8 cellular contexts compared by ENCODE assay signal in genomic region chr4:113761682-113762060, GRCh38. TPM values are rescaled to one million over a fixed set of nuclear protein-coding genes. Genes with fewer than 3 reads are reported as not detected.
DNase-seq lines count a peak whose midpoint lies in the region; ATAC-seq lines count a peak whose summit lies in the region.

CAMK2D (minus strand) TSS chr4:113761738; CDS start chr4:113761068, 670 bp downstream.

- no peak within 1 kb of the TSS for H3K23ac ChIP-seq in mesendoderm (ENCODE audit: low read length)

- H2BK120ac ChIP-seq in mesendoderm (ENCODE audit: low read depth, low read length) = no peak within 1 kb of the TSS

- H3K4ac ChIP-seq in mesendoderm (ENCODE audit: low read depth, low read length) = peak within 1 kb of the TSS; percentile 94

- no peak within 1 kb of the TSS for H2BK15ac ChIP-seq in mesendoderm (replicated peaks; ENCODE audit: low read depth)

- no peak within 1 kb of the TSS for H2AK5ac ChIP-seq in mesendoderm (ENCODE audit: low read length)

- peak within 1 kb of the TSS; percentile 89 for H3K4me3 Mint-ChIP-seq in activated CD8-positive, alpha-beta memory T cell treated with anti-CD3 and anti-CD28 coated beads, Interleukin-2, amount 10 ng/mL, durations not matched to agents 7 days and 5 days

- H3K4me3 ChIP-seq in endocrine pancreas (ENCODE audit: control insufficient read depth, insufficient read depth, low read length) = peak within 1 kb of the TSS; percentile 100
- H3K4me3 ChIP-seq in mesendoderm (ENCODE audit: low read length) = peak within 1 kb of the TSS; percentile 58

- H3K27me3 ChIP-seq in endocrine pancreas (ENCODE audit: control insufficient read depth, insufficient read depth, low read length) (no peaks in the 10 kb centered on the region), mesendoderm (ENCODE audit: insufficient read depth, low read length, poor library complexity) (no peaks in the 10 kb centered on the region)

- no peaks in the 10 kb centered on the region for H3K9me3 Mint-ChIP-seq in activated CD8-positive, alpha-beta memory T cell treated with anti-CD3 and anti-CD28 coated beads, Interleukin-2, amount 10 ng/mL, durations not matched to agents 7 days and 5 days (ENCODE audit: low read depth)

- ATAC-seq in GM19397 (IDR thresholded peaks at IDR 0.05; ENCODE audit: unreplicated experiment) (peak; percentile 43), HG03558 (IDR thresholded peaks at IDR 0.05; ENCODE audit: extremely low read depth, unreplicated experiment) (peak; percentile 25)
- peak; percentile 49 for ATAC-seq in activated CD8-positive, alpha-beta memory T cell treated with anti-CD3 and anti-CD28 coated beads, Interleukin-2, amount 10 ng/mL, durations not matched to agents 7 days and 5 days

- peak within 1 kb of the TSS; percentile 97 for H3K56ac ChIP-seq in mesendoderm (ENCODE audit: low read length)

- no peak within 1 kb of the TSS for H4K5ac ChIP-seq in mesendoderm (ENCODE audit: low read length)

- peak within 1 kb of the TSS; percentile 96 for H3K27ac ChIP-seq in mesendoderm (ENCODE audit: low read depth, low read length)

- H3K18ac ChIP-seq in mesendoderm (ENCODE audit: low read length) = peak within 1 kb of the TSS; percentile 81

- peak; percentile 61 for DNase-seq in CD1c-positive myeloid dendritic cell (ENCODE audit: extremely low spot score)
- peak; percentile 90 for DNase-seq in NCI-H82 (lab: John Stamatoyannopoulos, UW)
- DNase-seq in activated CD8-positive, alpha-beta memory T cell treated with anti-CD3 and anti-CD28 coated beads, Interleukin-2, amount 10 ng/mL, durations not matched to agents 7 days and 5 days = peak; percentile 90
- DNase-seq in mesendoderm = peak; percentile 92
- peak; percentile 76 for DNase-seq in stimulated activated CD8-positive, alpha-beta memory T cell treated with anti-CD3 and anti-CD28 coated beads, Interleukin-12 subunit alpha, Interleukin-12 subunit beta, amount 100 ng/mL, for 4 hours (ENCODE audit: low read depth)

- H3K27me3 Mint-ChIP-seq in activated CD8-positive, alpha-beta memory T cell treated with anti-CD3 and anti-CD28 coated beads, Interleukin-2, amount 10 ng/mL, durations not matched to agents 7 days and 5 days = peaks cover 3% of the 10 kb centered on the region

- H3K79me1 ChIP-seq in mesendoderm (ENCODE audit: low read length) = no peaks in the 10 kb centered on the region

- no peaks in the 10 kb centered on the region for H3K79me2 ChIP-seq in mesendoderm (ENCODE audit: control insufficient read depth, insufficient read depth, low read length)

- H3K36me3 ChIP-seq in endocrine pancreas (ENCODE audit: control insufficient read depth, insufficient read depth, low read length) = no peaks in the 10 kb centered on the region
- no peaks in the 10 kb centered on the region for H3K36me3 ChIP-seq in mesendoderm (ENCODE audit: control insufficient read depth, insufficient read depth, low read length)

- H3K9ac ChIP-seq in endocrine pancreas (ENCODE audit: control insufficient read depth, insufficient read depth, low read length) (peak within 1 kb of the TSS; percentile 88), mesendoderm (ENCODE audit: low read length) (peak within 1 kb of the TSS; percentile 92)

- H4K8ac ChIP-seq in mesendoderm (ENCODE audit: low read depth, low read length) = no peak within 1 kb of the TSS

- peaks cover 35% of the 10 kb centered on the region for H3K4me1 Mint-ChIP-seq in activated CD8-positive, alpha-beta memory T cell treated with anti-CD3 and anti-CD28 coated beads, Interleukin-2, amount 10 ng/mL, durations not matched to agents 7 days and 5 days

- no CpG with 5 or more reads among the region's 30 CpGs for WGBS in mesendoderm (ENCODE audit: extremely low coverage, insufficient coverage, low lambda C conversion rate)

- peak within 1 kb of the TSS; percentile 100 for H3K27ac Mint-ChIP-seq in activated CD8-positive, alpha-beta memory T cell treated with anti-CD3 and anti-CD28 coated beads, Interleukin-2, amount 10 ng/mL, durations not matched to agents 7 days and 5 days

- H3K4me1 ChIP-seq in endocrine pancreas (ENCODE audit: control insufficient read depth, insufficient read depth, low read length) (peaks cover 22% of the 10 kb centered on the region), mesendoderm (ENCODE audit: control insufficient read depth, low read depth, low read length) (no peaks in the 10 kb centered on the region)

- H3K9me3 ChIP-seq in endocrine pancreas (ENCODE audit: control insufficient read depth, low read length) = no peaks in the 10 kb centered on the region

- H3K36me3 Mint-ChIP-seq in activated CD8-positive, alpha-beta memory T cell treated with anti-CD3 and anti-CD28 coated beads, Interleukin-2, amount 10 ng/mL, durations not matched to agents 7 days and 5 days = peaks cover 17% of the 10 kb centered on the region

- peak within 1 kb of the TSS; percentile 91 for H2BK5ac ChIP-seq in mesendoderm (ENCODE audit: low read length)

- CTCF ChIA-PET in activated CD8-positive, alpha-beta memory T cell treated with anti-CD3 and anti-CD28 coated beads, Interleukin-2, amount 10 ng/mL, durations not matched to agents 7 days and 5 days (lab: Charles Lee) = interaction anchor here (1.1 to 1.5 kb wide), 2 partner anchors 13 to 77 kb away, joined by 3 to 6 read pairs; no protein-coding TSS in a partner anchor

- H3K4me2 ChIP-seq in mesendoderm (ENCODE audit: low read length) = peak within 1 kb of the TSS; percentile 85

RNA-seq across cellular contexts. Expression of gene CAMK2D, which starts in this region (rescaled TPM):
- 10 to 100 TPM; 33.6 to 43.1 TPM for total RNA-seq in activated CD8-positive, alpha-beta memory T cell treated with anti-CD3 and anti-CD28 coated beads, Interleukin-2, amount 10 ng/mL, durations not matched to agents 7 days and 5 days
- 4.3 TPM for polyA plus RNA-seq in mesendoderm (2013, experiment 1 of 2)
- polyA plus RNA-seq in mesendoderm (2013, experiment 2 of 2) = 4.4 TPM

Comparison
In these comparisons a context has a peak if more than half of its experiments do, and no peak if none do; other contexts are left out.
1. Peak in every context shown above with its lines: DNase-seq, ATAC-seq, H3K4me3 ChIP-seq and H3K27ac ChIP-seq.